In the genomic region with DNA sequence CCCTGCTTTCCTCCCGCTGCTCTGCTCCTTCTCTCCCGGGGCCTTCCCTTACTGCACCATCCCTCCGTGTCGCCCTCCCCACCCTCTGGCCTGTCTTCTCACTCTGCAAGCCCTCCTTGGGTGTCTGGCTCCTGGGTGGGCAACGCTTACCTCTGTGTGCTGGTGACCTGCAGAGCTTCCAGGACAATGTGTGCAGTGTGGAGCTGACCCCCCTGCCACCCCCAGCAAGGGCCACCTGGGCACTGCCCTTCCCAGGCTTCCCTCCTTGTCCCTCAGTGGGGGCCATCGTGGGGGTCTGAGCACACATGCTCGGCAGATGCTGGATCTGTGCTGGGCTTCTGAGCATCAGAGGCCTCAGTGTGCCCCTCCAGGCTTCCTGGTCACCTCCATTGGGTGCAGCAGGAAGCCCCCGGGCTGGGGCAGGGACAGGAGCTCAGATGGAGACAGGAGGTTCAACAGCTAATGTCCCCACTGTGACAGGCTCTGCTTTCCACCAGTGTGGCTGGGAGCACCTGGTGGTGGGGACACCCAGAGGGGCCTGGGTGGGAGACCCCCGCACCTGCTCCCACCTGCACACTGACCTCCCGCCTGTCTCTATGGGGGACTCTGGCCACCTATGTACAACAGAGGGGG, we compare ENCODE assay signal across 15 cellular contexts. TPM values are rescaled to one million over a fixed set of nuclear protein-coding genes. Genes with fewer than 3 reads are reported as not detected.
DNase-seq lines count a peak whose midpoint lies in the region; ATAC-seq and TF ChIP-seq lines count a peak whose summit lies in the region.
"Had no signal": no experiment of that assay in that cellular context is flagged by ENCODE, and none has a peak within 500 bp of the region (broad histone marks: within the 10 kb centered on the region; RNA-seq: fewer than 3 reads in every experiment).

No MANE protein-coding gene starts in this region.

- peak overlapping the region; percentile 57 for H3K4me3 Mint-ChIP-seq in stimulated activated naive CD8-positive, alpha-beta T cell treated with anti-CD3 and anti-CD28 coated beads, Interleukin-15, Interleukin-2, amounts not matched to agents 100 ng/mL and 50 ng/mL, for 24 hours
- H3K4me3 Mint-ChIP-seq in activated T-helper 17 cell treated with anti-CD3 and anti-CD28 coated beads, Interleukin-2, amount 50 U/mL, for 72 hours: peak overlapping the region; percentile 75

- H3K4me1 Mint-ChIP-seq in stimulated activated naive CD8-positive, alpha-beta T cell treated with anti-CD3 and anti-CD28 coated beads, Interleukin-15, Interleukin-2, amounts not matched to agents 100 ng/mL and 50 ng/mL, for 24 hours (ENCODE audit: low read depth): peaks cover 32% of the 10 kb centered on the region
- H3K4me1 Mint-ChIP-seq in activated T-helper 17 cell treated with anti-CD3 and anti-CD28 coated beads, Interleukin-2, amount 50 U/mL, for 72 hours: peaks cover 9% of the 10 kb centered on the region

- H3K27ac ChIP-seq in lower lobe of right lung (no peak overlapping the region), ovary (no peak overlapping the region)

- H3K4me1 ChIP-seq in lower lobe of right lung: peaks cover 5% of the 10 kb centered on the region
- no peaks in the 10 kb centered on the region for H3K4me1 ChIP-seq in ovary (ENCODE audit: insufficient read depth)

- H3K9me3 ChIP-seq in lower lobe of right lung: no peaks in the 10 kb centered on the region
- H3K9me3 ChIP-seq in ovary: no peaks in the 10 kb centered on the region

- H3K27ac Mint-ChIP-seq in stimulated activated naive CD8-positive, alpha-beta T cell treated with anti-CD3 and anti-CD28 coated beads, Interleukin-15, Interleukin-2, amounts not matched to agents 100 ng/mL and 50 ng/mL, for 24 hours: peak overlapping the region; percentile 75
- H3K27ac Mint-ChIP-seq in activated T-helper 17 cell treated with anti-CD3 and anti-CD28 coated beads, Interleukin-2, amount 50 U/mL, for 72 hours: peak overlapping the region; percentile 84

- no peaks in the 10 kb centered on the region for H3K36me3 ChIP-seq in lower lobe of right lung
- H3K36me3 ChIP-seq in ovary: no peaks in the 10 kb centered on the region

- WGBS in ovary, 3 donors: 65 to 80% (median 74%) methylated on average over 10 of the region's 10 CpGs

- no peaks in the 10 kb centered on the region for H3K27me3 ChIP-seq in lower lobe of right lung (ENCODE audit: low read depth)
- H3K27me3 ChIP-seq in ovary: no peaks in the 10 kb centered on the region

- no peak for DNase-seq in stimulated activated naive CD8-positive, alpha-beta T cell treated with anti-CD3 and anti-CD28 coated beads, Interleukin-15, Interleukin-2, amounts not matched to agents 100 U/mL and 50 U/mL, for 24 hours
- DNase-seq in lower lobe of right lung (peak; percentile 43), ovary (no peak), hepatic stellate cell (ENCODE audit: low spot score) (no peak), cerebellar cortex (ENCODE audit: low spot score) (no peak)
- DNase-seq: cerebellar nuclear complex, NCI-H2081, NCI-H524 treated with DMSO at 0.1 percent for 48 hours, nucleus accumbens had no signal

- H3K4me3 ChIP-seq in lower lobe of right lung: no peak overlapping the region
- no peak overlapping the region for H3K4me3 ChIP-seq in ovary

- TF ChIP-seq POLR2A in ovary (IDR thresholded peaks at IDR 0.05): no peak

- intact Hi-C loops in lower lobe of right lung (cut with DNase I) (no loop called here), ovary (cut with DNase I) (no loop called here)

- peaks cover 8% of the 10 kb centered on the region for H3K27me3 Mint-ChIP-seq in stimulated activated naive CD8-positive, alpha-beta T cell treated with anti-CD3 and anti-CD28 coated beads, Interleukin-15, Interleukin-2, amounts not matched to agents 100 ng/mL and 50 ng/mL, for 24 hours
- H3K27me3 Mint-ChIP-seq in activated T-helper 17 cell treated with anti-CD3 and anti-CD28 coated beads, Interleukin-2, amount 50 U/mL, for 72 hours: no peaks in the 10 kb centered on the region

- no peaks in the 10 kb centered on the region for H3K36me3 Mint-ChIP-seq in stimulated activated naive CD8-positive, alpha-beta T cell treated with anti-CD3 and anti-CD28 coated beads, Interleukin-15, Interleukin-2, amounts not matched to agents 100 ng/mL and 50 ng/mL, for 24 hours (ENCODE audit: low read depth)
- no peaks in the 10 kb centered on the region for H3K36me3 Mint-ChIP-seq in activated T-helper 17 cell treated with anti-CD3 and anti-CD28 coated beads, Interleukin-2, amount 50 U/mL, for 72 hours (ENCODE audit: low read depth)

- TF ChIP-seq CTCF in lower lobe of right lung (IDR thresholded peaks at IDR 0.05): no peak
- TF ChIP-seq CTCF in ovary (IDR thresholded peaks at IDR 0.05): no peak

- no peaks in the 10 kb centered on the region for H3K9me3 Mint-ChIP-seq in stimulated activated naive CD8-positive, alpha-beta T cell treated with anti-CD3 and anti-CD28 coated beads, Interleukin-15, Interleukin-2, amounts not matched to agents 100 ng/mL and 50 ng/mL, for 24 hours
- H3K9me3 Mint-ChIP-seq in activated T-helper 17 cell treated with anti-CD3 and anti-CD28 coated beads, Interleukin-2, amount 50 U/mL, for 72 hours: no peaks in the 10 kb centered on the region

- ATAC-seq in stimulated activated naive CD8-positive, alpha-beta T cell treated with anti-CD3 and anti-CD28 coated beads, Interleukin-15, Interleukin-2, amounts not matched to agents 100 U/mL and 50 U/mL, for 24 hours: no peak
- ATAC-seq in activated T-helper 17 cell treated with anti-CD3 and anti-CD28 coated beads, Interleukin-2, amount 50 U/mL, for 72 hours (replicated peaks): no peak
- peak; percentile 3 to 5 for ATAC-seq in lower lobe of right lung
- ATAC-seq in HG02610 (IDR thresholded peaks at IDR 0.05; ENCODE audit: unreplicated experiment): no peak

- no peak for TF ChIP-seq EP300 in ovary (IDR thresholded peaks at IDR 0.05)

RNA-seq across cellular contexts. Expression of gene BRSK2, which starts 7.8 kb away (rescaled TPM):
- total RNA-seq in activated T-helper 17 cell treated with anti-CD3 and anti-CD28 coated beads, Interleukin-2, amount 50 U/mL, for 72 hours: 1 to 10 TPM in 1 of 2 donors, under 1 TPM in 1; 0.09 to 3.3 TPM
- total RNA-seq in lower lobe of right lung (0.62 TPM), ovary (1 to 10 TPM in 3 of 7 donors, under 1 TPM in 4; 0.35 to 1.5 (median 0.68) TPM)
- under 1 TPM; 0.22 to 0.52 TPM for polyA plus RNA-seq in ovary
- total RNA-seq: M059J; RPMI7951; T-helper 2 cell treated with Interferon-gamma antibody and Interleukin-4, amounts not matched to agents 100 ng/mL and 5 ng/mL, for 36 hours had no signal

Comparison
In these comparisons a context has a peak if more than half of its experiments do, and no peak if none do; other contexts are left out.
1. ATAC-seq: peak in lower lobe of right lung (2 of 2); none in stimulated activated naive CD8-positive, alpha-beta T cell treated with anti-CD3 and anti-CD28 coated beads, Interleukin-15, Interleukin-2, amounts not matched to agents 100 U/mL and 50 U/mL, for 24 hours (single experiment), activated T-helper 17 cell treated with anti-CD3 and anti-CD28 coated beads, Interleukin-2, amount 50 U/mL, for 72 hours (single experiment) and HG02610 (single experiment).